35 cellular contexts compared by ENCODE assay signal in the genomic region with DNA sequence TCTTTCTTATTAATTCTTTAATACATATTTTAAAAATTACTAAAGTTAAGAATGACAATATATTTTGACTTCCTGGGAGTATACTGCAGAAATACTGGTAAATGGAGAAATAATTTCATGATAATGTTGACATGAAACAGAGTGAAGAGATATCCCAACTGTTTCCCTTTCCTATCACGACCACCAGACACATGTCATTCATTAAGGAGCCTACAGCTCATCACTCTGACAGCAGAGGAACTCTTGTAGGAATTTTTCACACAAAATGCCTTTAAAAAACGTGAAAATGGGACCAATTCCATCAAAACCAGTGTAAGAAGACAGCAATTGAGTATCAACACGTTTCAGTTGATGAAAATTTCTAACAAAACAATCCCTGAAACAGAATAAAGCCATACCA.
"Had no signal": no experiment of that assay in that cellular context is flagged by ENCODE, and none has a peak within 500 bp of the region (broad histone marks: within the 10 kb centered on the region; RNA-seq: fewer than 3 reads in every experiment).

No MANE protein-coding gene starts in this region.

- H3K27ac ChIP-seq: KMS-11 had no signal

- H3K9ac ChIP-seq: KMS-11 had no signal

- H3K9me3 ChIP-seq: MG63 had no signal

- H3K4me3 ChIP-seq: MG63 had no signal

- H3K4me2 ChIP-seq: KMS-11 had no signal

- DNase-seq: Karpas-422, Kasumi-1, KG1, MG63, MM.1S, MV-4-11, NCI-H1048, NCI-H1092, NCI-H1092 treated with DMSO at 0.1 percent for 48 hours, NCI-H1105, NCI-H1105 treated with DMSO at 0.1 percent for 48 hours, NCI-H1417, NCI-H1417 treated with DMSO at 0.1 percent for 48 hours, NCI-H1436, NCI-H1436 treated with DMSO at 0.1 percent for 48 hours, NCI-H146, NCI-H1694, NCI-H1694 treated with DMSO at 0.1 percent for 48 hours, NCI-H187, NCI-H187 treated with DMSO at 0.1 percent for 48 hours, NCI-H1930, NCI-H2029, NCI-H2029 treated with DMSO at 0.1 percent for 48 hours, NCI-H2081, NCI-H2081 treated with DMSO at 0.1 percent for 48 hours, NCI-H2107, NCI-H2171, NCI-H2171 treated with DMSO at 0.1 percent for 48 hours, NCI-H2227 treated with DMSO at 0.1 percent for 48 hours, NCI-H226, NCI-H345, NCI-H446, NCI-H446 treated with DMSO at 0.1 percent for 48 hours, NCI-H510A had no signal

- H3K27me3 ChIP-seq: MG63 had no signal

- H3K36me3 ChIP-seq: MG63 had no signal
